Comparison of ENCODE assay signal across 8 cellular contexts in the genomic region with DNA sequence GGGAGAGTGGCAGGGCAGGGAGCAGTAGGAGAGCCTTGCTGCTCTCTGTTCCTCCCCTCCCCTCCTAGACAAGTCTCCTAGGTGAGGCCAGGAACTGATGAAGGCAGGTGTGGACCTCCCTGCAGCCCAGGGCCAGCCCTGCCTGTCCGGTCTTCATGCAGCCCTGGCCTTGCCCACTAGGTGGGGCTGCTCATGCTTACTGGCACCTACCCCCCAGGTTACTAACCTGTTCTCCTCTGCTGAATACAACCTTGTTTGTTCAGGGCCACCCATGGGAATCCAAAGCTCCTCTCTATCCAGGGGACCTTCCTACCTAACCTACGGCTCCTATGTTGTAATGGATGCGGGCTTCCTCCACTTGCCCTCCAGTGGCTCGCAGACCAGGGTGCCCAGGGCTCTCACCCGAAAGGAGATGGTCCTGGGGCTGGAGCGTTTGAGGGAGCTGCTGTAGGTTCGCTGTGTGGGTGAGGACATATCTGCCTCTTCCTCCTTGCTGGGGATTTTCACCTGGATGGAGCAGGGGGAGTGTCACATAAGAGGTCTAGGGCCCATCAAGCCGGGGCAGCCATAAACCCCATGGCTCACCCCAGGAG. TPM values are rescaled to one million over a fixed set of nuclear protein-coding genes. Genes with fewer than 3 reads are reported as not detected.
A peak's percentile ranks its signal among the peaks of the same experiment; 100 is the strongest.
DNase-seq lines count a peak whose midpoint lies in the region; ATAC-seq and TF ChIP-seq lines count a peak whose summit lies in the region.

No MANE protein-coding gene starts in this region.

- whole genome bisulfite sequencing in spleen, 5 donors: 69 to 76% (median 73%) methylated on average over 7 to 8 of the region's 8 CpGs

- ATAC-seq in GM18502 (IDR thresholded peaks at IDR 0.05; ENCODE audit: poor library complexity, unreplicated experiment) (peak; percentile 76), HG03175 (IDR thresholded peaks at IDR 0.05; ENCODE audit: unreplicated experiment) (peak; percentile 84)
- ATAC-seq in activated T-helper 17 cell treated with anti-CD3 and anti-CD28 coated beads, Interleukin-2, amount 50 U/mL, for 72 hours (replicated peaks): peak; percentile 69

- TF ChIP-seq POLR2A in spleen (IDR thresholded peaks at IDR 0.05): no peak

- H3K9me3 ChIP-seq in left ventricle myocardium inferior (replicated peaks) (no peaks in the 10 kb centered on the region), spleen (no peaks in the 10 kb centered on the region)

- H3K36me3 ChIP-seq in left ventricle myocardium inferior (no peaks in the 10 kb centered on the region), spleen (no peaks in the 10 kb centered on the region)

- no peaks in the 10 kb centered on the region for H3K4me1 Mint-ChIP-seq in activated T-helper 17 cell treated with anti-CD3 and anti-CD28 coated beads, Interleukin-2, amount 50 U/mL, for 72 hours

- no peak overlapping the region for H3K4me3 Mint-ChIP-seq in activated T-helper 17 cell treated with anti-CD3 and anti-CD28 coated beads, Interleukin-2, amount 50 U/mL, for 72 hours

- no peaks in the 10 kb centered on the region for H3K9me3 Mint-ChIP-seq in activated T-helper 17 cell treated with anti-CD3 and anti-CD28 coated beads, Interleukin-2, amount 50 U/mL, for 72 hours

- peaks cover 27% of the 10 kb centered on the region for H3K27me3 Mint-ChIP-seq in activated T-helper 17 cell treated with anti-CD3 and anti-CD28 coated beads, Interleukin-2, amount 50 U/mL, for 72 hours

- H3K27ac ChIP-seq in left ventricle myocardium inferior (replicated peaks): no peak overlapping the region
- no peak overlapping the region for H3K27ac ChIP-seq in spleen

- DNase-seq in AG08396 (ENCODE audit: low spot score): peak; percentile 69
- DNase-seq in NCI-H82 treated with DMSO at 0.1 percent for 48 hours (lab: John Stamatoyannopoulos, UW; ENCODE audit: unreplicated experiment): peak; percentile 68
- DNase-seq in left ventricle myocardium inferior: no peak
- DNase-seq in spleen: no peak
- DNase-seq in globus pallidus (ENCODE audit: low spot score): no peak

- H3K4me3 ChIP-seq in left ventricle myocardium inferior (no peak overlapping the region), spleen (no peak overlapping the region)

- TF ChIP-seq CTCF in left ventricle myocardium inferior (IDR thresholded peaks at IDR 0.05; ENCODE audit: borderline replicate concordance) (peak; percentile 84), spleen (IDR thresholded peaks at IDR 0.05 in 8 of 11, conservative IDR thresholded peaks at IDR 0.05 in 3 of 11) (peak in 8 of 11 experiments; percentile 28 to 79 (median 66))

- no peak overlapping the region for H3K27ac Mint-ChIP-seq in activated T-helper 17 cell treated with anti-CD3 and anti-CD28 coated beads, Interleukin-2, amount 50 U/mL, for 72 hours

- H3K4me1 ChIP-seq in left ventricle myocardium inferior (peaks cover 36% of the 10 kb centered on the region), spleen (no peaks in the 10 kb centered on the region)

- intact Hi-C loops in left ventricle myocardium inferior (cut with micrococcal nuclease): no loop called here
- intact Hi-C loops in spleen (cut with DNase I; ENCODE audit: low total_unique reads): no loop called here

- no peaks in the 10 kb centered on the region for H3K36me3 Mint-ChIP-seq in activated T-helper 17 cell treated with anti-CD3 and anti-CD28 coated beads, Interleukin-2, amount 50 U/mL, for 72 hours (ENCODE audit: low read depth)

- H3K27me3 ChIP-seq in left ventricle myocardium inferior (ENCODE audit: low read depth) (peaks cover 29% of the 10 kb centered on the region), spleen (replicated peaks in 1 of 7) (peaks cover 0 to 48% (median 5%) of the 10 kb centered on the region in 7 donors)

RNA-seq across cellular contexts. Expression of a gene that starts 7.9 kb away (rescaled TPM):
- total RNA-seq in activated T-helper 17 cell treated with anti-CD3 and anti-CD28 coated beads, Interleukin-2, amount 50 U/mL, for 72 hours: not detected
- total RNA-seq in left ventricle myocardium inferior (8,708 TPM), spleen (under 1 TPM in 2 of 7 donors, not detected in 5; 0.41 to 0.55 TPM)
- polyA plus RNA-seq in spleen: 1 to 10 TPM; 1.2 to 3.8 (median 3.8) TPM

RNA-seq across cellular contexts. Expression of a gene that starts 13.7 kb away (rescaled TPM):
- total RNA-seq in activated T-helper 17 cell treated with anti-CD3 and anti-CD28 coated beads, Interleukin-2, amount 50 U/mL, for 72 hours: not detected
- total RNA-seq in left ventricle myocardium inferior (2.0 TPM), spleen (1 to 10 TPM in 2 of 7 donors, under 1 TPM in 2, not detected in 3; 0.64 to 2.0 (median 1.3) TPM)
- polyA plus RNA-seq in spleen: 1 to 10 TPM in 2 of 3 donors, under 1 TPM in 1; 0.96 to 4.0 (median 2.4) TPM

RNA-seq across cellular contexts. Expression of a gene that starts 36.1 kb away (rescaled TPM):
- total RNA-seq in activated T-helper 17 cell treated with anti-CD3 and anti-CD28 coated beads, Interleukin-2, amount 50 U/mL, for 72 hours: not detected
- total RNA-seq in left ventricle myocardium inferior (44.2 TPM), spleen (not detected)
- 1 to 10 TPM in 1 of 3 donors, under 1 TPM in 2; 0.26 to 1.2 (median 0.26) TPM for polyA plus RNA-seq in spleen

Comparison
In these comparisons a context has a peak if more than half of its experiments do, and no peak if none do; other contexts are left out.
1. DNase-seq: peak in AG08396 (single experiment) and NCI-H82 treated with DMSO at 0.1 percent for 48 hours (single experiment); none in left ventricle myocardium inferior (single experiment), spleen (single experiment) and globus pallidus (single experiment).
2. RNA of a gene that starts 7.9 kb away (total RNA-seq): 8,708 TPM in left ventricle myocardium inferior (single experiment); not detected in activated T-helper 17 cell treated with anti-CD3 and anti-CD28 coated beads, Interleukin-2, amount 50 U/mL, for 72 hours and 0.41 to 0.55 TPM in spleen; every median in the first group is over 1,000 times any median in the second.
3. RNA of a gene that starts 36.1 kb away (total RNA-seq): 44.2 TPM in left ventricle myocardium inferior (single experiment); not detected in activated T-helper 17 cell treated with anti-CD3 and anti-CD28 coated beads, Interleukin-2, amount 50 U/mL, for 72 hours and not detected in spleen; every median in the first group is over 10 times any median in the second.
4. Peak in every context shown above with its lines, with median percentiles within 50 percentile points of each other: ATAC-seq.